Comparison of ENCODE assay signal across 23 cellular contexts in genomic region chr2:219545610-219546352, GRCh38. TPM values are rescaled to one million over a fixed set of nuclear protein-coding genes. Genes with fewer than 3 reads are reported as not detected.
"Had no signal": no experiment of that assay in that cellular context is flagged by ENCODE, and none has a peak within 500 bp of the region (broad histone marks: within the 10 kb centered on the region; RNA-seq: fewer than 3 reads in every experiment).

No MANE protein-coding gene starts in this region.

- DNase-seq: activated CD4-positive, alpha-beta T cell treated with anti-CD3 and anti-CD28 coated beads, Interleukin-2, amount 10 ng/mL, durations not matched to agents 7 days and 5 days; activated CD4-positive, CD25-positive, alpha-beta regulatory T cell; activated CD8-positive, alpha-beta memory T cell treated with anti-CD3 and anti-CD28 coated beads, Interleukin-2, amount 50 U/mL, for 4 hours; activated gamma-delta T cell treated with Interleukin-2 at 50 U/mL for 16 hours; activated T-cell treated with anti-CD3 and anti-CD28 coated beads, Interleukin-2, amount 50 U/mL, for 48 hours; amygdala; body of pancreas; caudate nucleus; dorsolateral prefrontal cortex; foreskin keratinocyte; kidney; left ventricle myocardium inferior; mammary epithelial cell; nucleus accumbens; stimulated activated naive B cell treated with anti-CD40 and anti-IgM and Interleukin-4, amounts not matched to agents 10 μg/mL and 1 μg/mL and 100 μg/mL, for 72 hours; T-helper 1 cell; T-helper 9 cell; upper lobe of right lung had no signal

- H3K9me3 Mint-ChIP-seq: activated CD4-positive, alpha-beta T cell treated with anti-CD3 and anti-CD28 coated beads, Interleukin-2, amount 10 ng/mL, durations not matched to agents 7 days and 5 days; activated naive CD4-positive, alpha-beta T cell treated with anti-CD3 and anti-CD28 coated beads, Interleukin-2, amount 50 U/mL, for 72 hours; stimulated activated naive B cell treated with anti-CD40 and anti-IgM and Interleukin-4, amounts not matched to agents 10 μg/mL and 1 μg/mL and 100 μg/mL, for 72 hours had no signal

- H3K4me3 ChIP-seq: body of pancreas, left ventricle myocardium inferior, thoracic aorta, upper lobe of right lung had no signal

- H3K4me1 ChIP-seq: foreskin keratinocyte had no signal

- H3K27ac Mint-ChIP-seq: activated CD4-positive, alpha-beta T cell treated with anti-CD3 and anti-CD28 coated beads, Interleukin-2, amount 10 ng/mL, durations not matched to agents 7 days and 5 days; stimulated activated naive B cell treated with anti-CD40 and anti-IgM and Interleukin-4, amounts not matched to agents 10 μg/mL and 1 μg/mL and 100 μg/mL, for 72 hours had no signal

- H3K27ac ChIP-seq: body of pancreas, epithelial cell of prostate, foreskin keratinocyte, left ventricle myocardium inferior, thoracic aorta, upper lobe of right lung had no signal

- ATAC-seq: activated naive CD4-positive, alpha-beta T cell treated with anti-CD3 and anti-CD28 coated beads, Interleukin-2, amount 50 U/mL, for 72 hours; body of pancreas; foreskin keratinocyte; stimulated activated naive B cell treated with anti-CD40 and anti-IgM and Interleukin-4, amounts not matched to agents 10 μg/mL and 1 μg/mL and 100 μg/mL, for 72 hours; upper lobe of right lung had no signal

- H3K27me3 ChIP-seq: body of pancreas, dorsolateral prefrontal cortex, foreskin keratinocyte, upper lobe of right lung had no signal

- H3K9me3 ChIP-seq: body of pancreas, left ventricle myocardium inferior, thoracic aorta, upper lobe of right lung had no signal

RNA-seq across cellular contexts. Expression of gene OBSL1, which starts 25.6 kb away (rescaled TPM):
- total RNA-seq: activated CD4-positive, alpha-beta T cell treated with anti-CD3 and anti-CD28 coated beads, Interleukin-2, amount 10 ng/mL, durations not matched to agents 7 days and 5 days had no signal

RNA-seq across cellular contexts. Expression of gene INHA, which starts 26.3 kb away (rescaled TPM):
- total RNA-seq: activated CD4-positive, alpha-beta T cell treated with anti-CD3 and anti-CD28 coated beads, Interleukin-2, amount 10 ng/mL, durations not matched to agents 7 days and 5 days had no signal

RNA-seq across cellular contexts. Expression of gene ASIC4, which starts 31.5 kb away (rescaled TPM):
- total RNA-seq: activated CD4-positive, alpha-beta T cell treated with anti-CD3 and anti-CD28 coated beads, Interleukin-2, amount 10 ng/mL, durations not matched to agents 7 days and 5 days; body of pancreas; foreskin keratinocyte; kidney; left ventricle myocardium inferior; renal cortical epithelial cell had no signal
- polyA plus RNA-seq: fibroblast of lung, foreskin keratinocyte had no signal
